12 cellular contexts compared by ENCODE assay signal in the genomic region with DNA sequence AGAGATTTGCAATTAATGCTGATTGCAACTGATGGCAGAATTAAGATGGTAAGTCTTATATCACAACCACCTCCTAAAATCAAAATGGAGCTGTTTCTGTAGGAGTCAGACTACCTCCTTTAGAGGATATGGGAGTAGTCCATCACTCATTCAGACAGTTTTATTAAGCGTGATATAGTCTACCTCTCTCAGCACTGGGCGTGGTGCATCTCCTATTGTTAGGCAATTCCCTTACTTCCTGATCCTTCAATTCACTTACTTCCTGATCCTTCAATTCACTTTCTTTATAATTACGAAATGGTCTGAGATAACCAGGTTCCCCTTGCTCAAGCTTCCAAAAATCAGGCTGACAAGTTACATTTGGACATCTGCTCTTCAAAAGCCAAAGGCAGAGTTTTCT. TPM values are rescaled to one million over a fixed set of nuclear protein-coding genes. Genes with fewer than 3 reads are reported as not detected.
DNase-seq lines count a peak whose midpoint lies in the region; ATAC-seq, FAIRE-seq and TF ChIP-seq lines count a peak whose summit lies in the region.
"Had no signal": no experiment of that assay in that cellular context is flagged by ENCODE, and none has a peak within 500 bp of the region (broad histone marks: within the 10 kb centered on the region; RNA-seq: fewer than 3 reads in every experiment).

No MANE protein-coding gene starts in this region.

- peak overlapping the region; percentile 59 for H3K27ac ChIP-seq in duodenal mucosa (ENCODE audit: low read depth, low read length)

- ATAC-seq in omental fat pad (ENCODE audit: low FRiP score) (peak; percentile 63), HG02763 (IDR thresholded peaks at IDR 0.05; ENCODE audit: unreplicated experiment) (no peak), GM21367 (IDR thresholded peaks at IDR 0.05; ENCODE audit: unreplicated experiment) (no peak), HG02678 (IDR thresholded peaks at IDR 0.05; ENCODE audit: unreplicated experiment) (no peak)

- TF ChIP-seq CTCF in D721Med (IDR thresholded peaks at IDR 0.05; ENCODE audit: insufficient read depth, missing control alignments) = no peak
- TF ChIP-seq CTCF in omental fat pad (IDR thresholded peaks at IDR 0.05) = no peak

- peaks cover 52 to 60% of the 10 kb centered on the region in 2 donors for H3K4me1 ChIP-seq in duodenal mucosa (ENCODE audit: control insufficient read depth in 1 of 2, insufficient read depth in 2 of 2, low read length in 2 of 2)

- no peak overlapping the region for H3K4me3 Mint-ChIP-seq in activated CD4-positive, alpha-beta T cell treated with anti-CD3 and anti-CD28 coated beads, Interleukin-2, amount 10 ng/mL, durations not matched to agents 24 days and 14 days
- H3K4me3 Mint-ChIP-seq: activated CD4-positive, alpha-beta memory T cell treated with anti-CD3 and anti-CD28 coated beads, Interleukin-2, amount 10 ng/mL, durations not matched to agents 7 days and 5 days; CD4-positive, alpha-beta memory T cell; stimulated activated naive CD8-positive, alpha-beta T cell treated with anti-CD3 and anti-CD28 coated beads, Interleukin-15, Interleukin-2, amounts not matched to agents 100 ng/mL and 50 ng/mL, for 24 hours had no signal

- H3K36me3 ChIP-seq in duodenal mucosa (ENCODE audit: control insufficient read depth in 1 of 2, insufficient read depth in 2 of 2, low read length in 2 of 2) = peaks cover 0 to 6% of the 10 kb centered on the region in 2 donors

- H3K9ac ChIP-seq in duodenal mucosa (ENCODE audit: low read depth in 1 of 2, low read length in 2 of 2) = peak overlapping the region; percentile 42 to 48

- DNase-seq in D721Med (ENCODE audit: insufficient read length, low spot score) = no peak
- DNase-seq in NCI-H226 = peak; percentile 71
- DNase-seq in omental fat pad (ENCODE audit: low spot score) = no peak
- no peak for DNase-seq in activated CD4-positive, alpha-beta T cell treated with anti-CD3 and anti-CD28 coated beads, Interleukin-2, amount 10 ng/mL, durations not matched to agents 24 days and 14 days
- DNase-seq: activated CD4-positive, alpha-beta memory T cell treated with anti-CD3 and anti-CD28 coated beads, Interleukin-2, amount 10 ng/mL, durations not matched to agents 7 days and 5 days; CD4-positive, alpha-beta memory T cell; SHP77 treated with DMSO at 0.1 percent for 48 hours had no signal

- no peaks in the 10 kb centered on the region for H3K27me3 ChIP-seq in duodenal mucosa (ENCODE audit: control insufficient read depth in 1 of 2, insufficient read depth in 2 of 2, low read length in 2 of 2)

- H3K36me3 Mint-ChIP-seq in activated CD4-positive, alpha-beta T cell treated with anti-CD3 and anti-CD28 coated beads, Interleukin-2, amount 10 ng/mL, durations not matched to agents 24 days and 14 days (ENCODE audit: low read depth) = no peaks in the 10 kb centered on the region

- no peak overlapping the region for H3K4me3 ChIP-seq in duodenal mucosa (ENCODE audit: low read depth in 1 of 2, low read length in 2 of 2)

- no peaks in the 10 kb centered on the region for H3K9me3 ChIP-seq in duodenal mucosa (ENCODE audit: control insufficient read depth in 1 of 2, low read length in 2 of 2)

- no peaks in the 10 kb centered on the region for H3K9me3 Mint-ChIP-seq in activated CD4-positive, alpha-beta T cell treated with anti-CD3 and anti-CD28 coated beads, Interleukin-2, amount 10 ng/mL, durations not matched to agents 24 days and 14 days
- H3K9me3 Mint-ChIP-seq: activated CD4-positive, alpha-beta memory T cell treated with anti-CD3 and anti-CD28 coated beads, Interleukin-2, amount 10 ng/mL, durations not matched to agents 7 days and 5 days; stimulated activated naive CD8-positive, alpha-beta T cell treated with anti-CD3 and anti-CD28 coated beads, Interleukin-15, Interleukin-2, amounts not matched to agents 100 ng/mL and 50 ng/mL, for 24 hours had no signal

- peaks cover under 1% of the 10 kb centered on the region for H3K4me1 Mint-ChIP-seq in activated CD4-positive, alpha-beta T cell treated with anti-CD3 and anti-CD28 coated beads, Interleukin-2, amount 10 ng/mL, durations not matched to agents 24 days and 14 days
- H3K4me1 Mint-ChIP-seq: activated CD4-positive, alpha-beta memory T cell treated with anti-CD3 and anti-CD28 coated beads, Interleukin-2, amount 10 ng/mL, durations not matched to agents 7 days and 5 days had no signal

- intact Hi-C loops in activated CD4-positive, alpha-beta T cell treated with anti-CD3 and anti-CD28 coated beads, Interleukin-2, amount 10 ng/mL, durations not matched to agents 24 days and 14 days (cut with micrococcal nuclease) = no loop called here

- FAIRE-seq in D721Med (lab: Jason Lieb, UNC) = peak; percentile 93

- H3K27me3 Mint-ChIP-seq in activated CD4-positive, alpha-beta T cell treated with anti-CD3 and anti-CD28 coated beads, Interleukin-2, amount 10 ng/mL, durations not matched to agents 24 days and 14 days = peaks cover 3% of the 10 kb centered on the region
- H3K27me3 Mint-ChIP-seq: activated CD4-positive, alpha-beta memory T cell treated with anti-CD3 and anti-CD28 coated beads, Interleukin-2, amount 10 ng/mL, durations not matched to agents 7 days and 5 days; CD4-positive, alpha-beta memory T cell; stimulated activated naive CD8-positive, alpha-beta T cell treated with anti-CD3 and anti-CD28 coated beads, Interleukin-15, Interleukin-2, amounts not matched to agents 100 ng/mL and 50 ng/mL, for 24 hours had no signal

- H3K27ac Mint-ChIP-seq in activated CD4-positive, alpha-beta T cell treated with anti-CD3 and anti-CD28 coated beads, Interleukin-2, amount 10 ng/mL, durations not matched to agents 24 days and 14 days = no peak overlapping the region
- H3K27ac Mint-ChIP-seq: activated CD4-positive, alpha-beta memory T cell treated with anti-CD3 and anti-CD28 coated beads, Interleukin-2, amount 10 ng/mL, durations not matched to agents 7 days and 5 days; CD4-positive, alpha-beta memory T cell; stimulated activated naive CD8-positive, alpha-beta T cell treated with anti-CD3 and anti-CD28 coated beads, Interleukin-15, Interleukin-2, amounts not matched to agents 100 ng/mL and 50 ng/mL, for 24 hours had no signal

RNA-seq across cellular contexts. Expression of a gene that starts 31.9 kb away (rescaled TPM):
- total RNA-seq in omental fat pad = 10 to 100 TPM in 1 of 4 donors, 1 to 10 TPM in 3; 6.3 to 21.8 (median 7.9) TPM
- 0.24 TPM in 1 of 2 replicates, not detected in the other for total RNA-seq in activated CD4-positive, alpha-beta T cell treated with anti-CD3 and anti-CD28 coated beads, Interleukin-2, amount 10 ng/mL, durations not matched to agents 24 days and 14 days
- total RNA-seq: activated CD4-positive, alpha-beta memory T cell treated with anti-CD3 and anti-CD28 coated beads, Interleukin-2, amount 10 ng/mL, durations not matched to agents 7 days and 5 days; CD4-positive, alpha-beta memory T cell had no signal
